26 cellular contexts compared by ENCODE assay signal in the genomic region with DNA sequence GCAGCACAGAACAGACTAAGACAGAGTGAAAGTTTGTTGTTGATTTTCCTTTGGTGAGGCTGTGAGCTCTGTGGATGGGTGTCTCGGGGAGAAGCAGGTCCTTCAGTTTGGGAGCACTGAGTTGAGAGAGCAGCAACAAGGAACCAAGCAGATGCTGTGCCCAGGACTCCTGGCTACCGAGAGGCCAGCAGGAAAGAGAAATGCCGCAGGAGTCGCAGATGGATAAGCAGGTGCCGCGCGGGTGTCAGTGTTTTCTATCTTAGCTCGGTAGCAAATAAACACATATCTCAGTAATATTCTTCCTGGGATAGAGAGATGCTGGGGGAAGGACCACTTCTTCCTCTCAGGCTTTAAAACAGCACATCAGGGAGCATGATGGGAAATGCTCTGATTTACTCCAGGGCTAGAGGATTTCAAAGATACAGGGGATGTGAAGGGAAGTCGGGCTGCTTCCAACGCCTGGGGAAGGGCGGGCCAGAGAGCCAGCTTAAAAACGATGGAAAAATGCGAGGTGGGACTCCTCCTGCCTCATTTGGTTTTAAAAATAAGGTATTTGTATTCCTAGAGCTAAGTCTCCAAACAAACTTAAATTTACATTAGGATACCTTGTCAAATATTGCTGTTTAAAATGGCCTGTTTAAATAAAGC.
"Had no signal": no experiment of that assay in that cellular context is flagged by ENCODE, and none has a peak within 500 bp of the region (broad histone marks: within the 10 kb centered on the region; RNA-seq: fewer than 3 reads in every experiment).

No MANE protein-coding gene starts in this region.

- ATAC-seq: psoas muscle; right cardiac atrium; right lobe of liver; stimulated activated effector memory CD8-positive, alpha-beta T cell treated with anti-CD3 and anti-CD28 coated beads, Interleukin-12 subunit alpha, Interleukin-12 subunit beta, amount 100 ng/mL, for 72 hours; stimulated activated naive B cell treated with anti-CD40 and anti-IgM and Interleukin-4, amounts not matched to agents 10 μg/mL and 1 μg/mL and 100 μg/mL, for 72 hours had no signal

- H3K4me3 ChIP-seq: neural progenitor cell, ovary, psoas muscle, right lobe of liver, sigmoid colon, stomach, thoracic aorta, thyroid gland, tibial nerve, upper lobe of left lung, vagina had no signal

- H3K27ac Mint-ChIP-seq: nephron; neural progenitor cell; progenitor cell of endocrine pancreas; stimulated activated effector memory CD8-positive, alpha-beta T cell treated with anti-CD3 and anti-CD28 coated beads, Interleukin-12 subunit alpha, Interleukin-12 subunit beta, amount 100 ng/mL, for 72 hours; stimulated activated naive B cell treated with anti-CD40 and anti-IgM and Interleukin-4, amounts not matched to agents 10 μg/mL and 1 μg/mL and 100 μg/mL, for 72 hours; stimulated activated naive CD8-positive, alpha-beta T cell treated with anti-CD3 and anti-CD28 coated beads, Interleukin-15, Interleukin-2, amounts not matched to agents 100 ng/mL and 50 ng/mL, for 24 hours had no signal

- H3K4me1 ChIP-seq: neural progenitor cell, parathyroid adenoma, psoas muscle, right lobe of liver, sigmoid colon, stomach, thyroid gland, tibial nerve, upper lobe of left lung, vagina had no signal

- H3K9me3 ChIP-seq: ovary, psoas muscle, right lobe of liver, sigmoid colon, stomach, thoracic aorta, thyroid gland, tibial nerve, upper lobe of left lung, vagina had no signal

- H3K36me3 Mint-ChIP-seq: neural progenitor cell; stimulated activated effector memory CD8-positive, alpha-beta T cell treated with anti-CD3 and anti-CD28 coated beads, Interleukin-12 subunit alpha, Interleukin-12 subunit beta, amount 100 ng/mL, for 72 hours; stimulated activated naive B cell treated with anti-CD40 and anti-IgM and Interleukin-4, amounts not matched to agents 10 μg/mL and 1 μg/mL and 100 μg/mL, for 72 hours had no signal

- H3K4me1 Mint-ChIP-seq: neural progenitor cell; stimulated activated effector memory CD8-positive, alpha-beta T cell treated with anti-CD3 and anti-CD28 coated beads, Interleukin-12 subunit alpha, Interleukin-12 subunit beta, amount 100 ng/mL, for 72 hours; stimulated activated naive B cell treated with anti-CD40 and anti-IgM and Interleukin-4, amounts not matched to agents 10 μg/mL and 1 μg/mL and 100 μg/mL, for 72 hours had no signal

- DNase-seq: occipital lobe; ovary; psoas muscle; right cardiac atrium; right lobe of liver; sigmoid colon; small intestine; stimulated activated CD4-positive, alpha-beta T cell treated with anti-CD3 and anti-CD28 coated beads, Interleukin-15, amount 100 ng/mL, for 24 hours; stimulated activated CD4-positive, alpha-beta T cell treated with anti-CD3 and anti-CD28 coated beads, Interleukin-2, amount 100 ng/mL, for 24 hours; stimulated activated CD4-positive, alpha-beta T cell treated with anti-CD3 and anti-CD28 coated beads, Interleukin-2, amount 100 ng/mL, for 48 hours; stimulated activated CD4-positive, alpha-beta T cell treated with anti-CD3 and anti-CD28 coated beads, Interleukin-4, amount 100 ng/mL, for 24 hours; stimulated activated naive B cell treated with anti-CD40 and anti-IgM and Interleukin-4, amounts not matched to agents 10 μg/mL and 1 μg/mL and 100 μg/mL, for 72 hours; stimulated activated naive CD4-positive, alpha-beta T cell treated with Interleukin-2 at 50 U/mL for 16 hours; stomach; trophoblast cell; upper lobe of left lung had no signal

- H3K9me3 Mint-ChIP-seq: nephron; neural progenitor cell; stimulated activated effector memory CD8-positive, alpha-beta T cell treated with anti-CD3 and anti-CD28 coated beads, Interleukin-12 subunit alpha, Interleukin-12 subunit beta, amount 100 ng/mL, for 72 hours; stimulated activated naive B cell treated with anti-CD40 and anti-IgM and Interleukin-4, amounts not matched to agents 10 μg/mL and 1 μg/mL and 100 μg/mL, for 72 hours; stimulated activated naive CD8-positive, alpha-beta T cell treated with anti-CD3 and anti-CD28 coated beads, Interleukin-15, Interleukin-2, amounts not matched to agents 100 ng/mL and 50 ng/mL, for 24 hours had no signal

- H3K36me3 ChIP-seq: neural progenitor cell, ovary, right lobe of liver, sigmoid colon, stomach, thoracic aorta, thyroid gland, tibial nerve, upper lobe of left lung, vagina had no signal

- H3K4me3 Mint-ChIP-seq: nephron; neural progenitor cell; stimulated activated effector memory CD8-positive, alpha-beta T cell treated with anti-CD3 and anti-CD28 coated beads, Interleukin-12 subunit alpha, Interleukin-12 subunit beta, amount 100 ng/mL, for 72 hours; stimulated activated naive B cell treated with anti-CD40 and anti-IgM and Interleukin-4, amounts not matched to agents 10 μg/mL and 1 μg/mL and 100 μg/mL, for 72 hours; stimulated activated naive CD8-positive, alpha-beta T cell treated with anti-CD3 and anti-CD28 coated beads, Interleukin-15, Interleukin-2, amounts not matched to agents 100 ng/mL and 50 ng/mL, for 24 hours had no signal

- H3K27me3 ChIP-seq: neural progenitor cell, ovary, right lobe of liver, thyroid gland, upper lobe of left lung, vagina had no signal

- H3K27ac ChIP-seq: neural progenitor cell, ovary, parathyroid adenoma, psoas muscle, right lobe of liver, sigmoid colon, stomach, thoracic aorta, thyroid gland, tibial nerve, upper lobe of left lung, vagina had no signal
